Comparison of ENCODE assay signal across 1 cellular context in the genomic region with DNA sequence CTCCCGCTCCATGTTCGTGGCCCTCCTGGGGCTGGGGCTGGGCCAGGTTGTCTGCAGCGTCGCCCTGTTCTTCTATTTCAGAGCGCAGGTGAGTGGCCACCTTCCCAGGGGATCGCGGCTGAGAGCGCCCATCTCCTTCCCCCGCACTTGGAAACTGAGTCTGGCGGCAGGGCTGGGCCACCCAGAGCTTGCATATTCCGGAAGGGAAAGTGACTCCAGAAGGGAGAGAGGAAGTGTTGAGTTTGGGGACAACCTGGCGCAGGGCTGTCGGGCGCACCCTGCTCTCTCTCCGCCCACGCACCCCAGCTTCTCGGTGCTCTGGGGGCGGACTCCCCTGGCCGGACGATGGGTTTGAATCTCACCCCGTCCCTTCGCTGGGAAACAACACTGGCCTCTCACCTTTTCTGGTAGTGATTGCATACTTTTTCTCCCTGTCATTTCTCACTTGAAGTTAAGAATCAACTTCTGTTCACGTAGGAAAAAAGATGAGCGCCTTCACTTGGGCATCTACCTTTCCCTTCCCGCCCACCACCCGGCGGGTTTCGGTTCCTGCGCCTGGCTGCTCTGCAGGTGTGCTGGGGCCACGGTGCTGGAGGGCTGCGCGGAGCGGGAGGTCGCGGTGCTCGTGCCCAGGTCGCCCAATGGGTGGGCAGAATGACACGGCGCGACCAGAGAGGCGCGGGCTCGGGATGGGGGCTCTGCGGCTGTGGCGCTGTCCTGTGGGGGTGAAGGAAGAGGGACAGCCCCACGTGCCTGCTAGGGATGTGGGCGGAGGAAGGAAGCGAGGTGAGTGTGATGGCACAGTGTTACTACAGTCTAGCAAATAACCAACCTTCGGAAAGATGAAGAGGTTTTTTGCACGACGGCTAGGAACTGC.
TF ChIP-seq lines count a peak whose summit lies in the region.

No MANE protein-coding gene starts in this region.

TF ChIP-seq in GM12878, 131 proteins besides CTCF, POLR2A, EP300 and RAD21 (continued from another document):
- TF ChIP-seq NFIC (IDR thresholded peaks at IDR 0.05; ENCODE audit: low read depth, low read length), result peak; percentile 48; the same call in 1 of the 2 replicates
- no peak for TF ChIP-seq HDAC2 (IDR thresholded peaks at IDR 0.05)
- no peak for TF ChIP-seq MXI1 (IDR thresholded peaks at IDR 0.05; ENCODE audit: low read depth, low read length)
- TF ChIP-seq EED (IDR thresholded peaks at IDR 0.05; ENCODE audit: low read depth), result peak; percentile 91
- TF ChIP-seq, protein P1, sequence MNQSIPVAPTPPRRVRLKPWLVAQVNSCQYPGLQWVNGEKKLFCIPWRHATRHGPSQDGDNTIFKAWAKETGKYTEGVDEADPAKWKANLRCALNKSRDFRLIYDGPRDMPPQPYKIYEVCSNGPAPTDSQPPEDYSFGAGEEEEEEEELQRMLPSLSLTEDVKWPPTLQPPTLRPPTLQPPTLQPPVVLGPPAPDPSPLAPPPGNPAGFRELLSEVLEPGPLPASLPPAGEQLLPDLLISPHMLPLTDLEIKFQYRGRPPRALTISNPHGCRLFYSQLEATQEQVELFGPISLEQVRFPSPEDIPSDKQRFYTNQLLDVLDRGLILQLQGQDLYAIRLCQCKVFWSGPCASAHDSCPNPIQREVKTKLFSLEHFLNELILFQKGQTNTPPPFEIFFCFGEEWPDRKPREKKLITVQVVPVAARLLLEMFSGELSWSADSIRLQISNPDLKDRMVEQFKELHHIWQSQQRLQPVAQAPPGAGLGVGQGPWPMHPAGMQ (IDR thresholded peaks at IDR 0.05; ENCODE audit: borderline replicate concordance), result no peak
- TF ChIP-seq, protein P2, sequence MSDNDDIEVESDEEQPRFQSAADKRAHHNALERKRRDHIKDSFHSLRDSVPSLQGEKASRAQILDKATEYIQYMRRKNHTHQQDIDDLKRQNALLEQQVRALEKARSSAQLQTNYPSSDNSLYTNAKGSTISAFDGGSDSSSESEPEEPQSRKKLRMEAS (IDR thresholded peaks at IDR 0.05; ENCODE audit: low read depth, low read length), result no peak; the same call in 1 of the 2 replicates
- peak; percentile 54; the same call in 1 of the 2 replicates for TF ChIP-seq NBN (IDR thresholded peaks at IDR 0.05)
- TF ChIP-seq JUNB (IDR thresholded peaks at IDR 0.05), result no peak
